In the genomic region with DNA sequence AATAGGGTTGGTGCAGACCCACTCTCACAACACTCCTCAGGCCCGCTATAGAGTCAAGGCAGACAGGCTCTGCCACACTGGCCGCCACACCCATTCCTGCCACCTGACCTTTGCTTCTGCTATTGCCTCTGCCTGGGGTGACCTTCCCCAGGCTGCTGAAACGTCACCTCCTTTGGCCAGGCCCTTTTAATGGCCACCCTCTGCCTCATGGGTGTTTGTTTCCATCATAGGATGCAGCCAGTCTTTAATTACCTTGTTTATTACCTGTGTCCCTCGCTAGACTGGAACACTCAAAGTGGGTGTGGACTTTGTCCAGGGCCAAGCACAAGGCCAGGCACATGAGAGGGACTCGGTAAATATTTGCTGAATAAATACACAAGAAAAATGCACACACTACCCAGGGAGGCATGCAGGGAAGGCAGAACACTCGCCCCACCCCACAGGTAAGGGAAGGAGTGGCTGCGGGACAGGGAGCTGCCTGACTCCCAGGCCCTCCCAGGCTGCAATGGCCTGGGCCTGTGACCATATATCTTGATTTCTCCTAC, we compare ENCODE assay signal across 8 cellular contexts. TPM values are rescaled to one million over a fixed set of nuclear protein-coding genes. Genes with fewer than 3 reads are reported as not detected.
DNase-seq lines count a peak whose midpoint lies in the region; ATAC-seq, FAIRE-seq and TF ChIP-seq lines count a peak whose summit lies in the region.
"Had no signal": no experiment of that assay in that cellular context is flagged by ENCODE, and none has a peak within 500 bp of the region (broad histone marks: within the 10 kb centered on the region; RNA-seq: fewer than 3 reads in every experiment).

No MANE protein-coding gene starts in this region.

- TF ChIP-seq POLR2A in esophagus squamous epithelium (IDR thresholded peaks at IDR 0.05) (no peak), gastrocnemius medialis (IDR thresholded peaks at IDR 0.05) (no peak), GM12892 (IDR thresholded peaks at IDR 0.05; ENCODE audit: low read depth, low read length) (no peak)

- 0 out of 2 replicates have a peak overlapping the region, but pooled peaks have one; percentile 11 for H3K9ac ChIP-seq in DND-41 (ENCODE audit: low read depth, low read length)

- H3K4me1 ChIP-seq in DND-41 (ENCODE audit: insufficient read depth, low read length) (peaks cover 51% of the 10 kb centered on the region), esophagus squamous epithelium (peaks cover 35 to 65% (median 50%) of the 10 kb centered on the region in 3 donors), gastrocnemius medialis (peaks cover 40 to 45% of the 10 kb centered on the region in 2 donors)

- no peak overlapping the region for H2AFZ ChIP-seq in DND-41 (ENCODE audit: low read depth, low read length)

- FAIRE-seq in GM12892 (lab: Jason Lieb, UNC): no peak

- H3K27me3 ChIP-seq in DND-41 (ENCODE audit: insufficient read depth, low read length, poor library complexity) (no peaks in the 10 kb centered on the region), esophagus squamous epithelium (no peaks in the 10 kb centered on the region), gastrocnemius medialis (no peaks in the 10 kb centered on the region)

- H3K36me3 ChIP-seq in DND-41 (ENCODE audit: insufficient read depth, low read length) (peaks cover 45% of the 10 kb centered on the region), esophagus squamous epithelium (peaks cover 0 to 11% (median 0%) of the 10 kb centered on the region in 3 donors), gastrocnemius medialis (peaks cover 0 to under 1% of the 10 kb centered on the region in 2 donors)

- H3K4me3 Mint-ChIP-seq in T-cell: peak overlapping the region in 2 of 3 donors; percentile 4 to 86

- peak overlapping the region; percentile 44 for H3K27ac ChIP-seq in DND-41 (ENCODE audit: low read length)
- H3K27ac ChIP-seq in esophagus squamous epithelium: peak overlapping the region; percentile 29 to 97 (median 62)
- peak overlapping the region in 3 of 4 donors; percentile 39 to 95 (median 72) for H3K27ac ChIP-seq in gastrocnemius medialis

- CTCF ChIA-PET in T-cell (lab: Charles Lee): no interaction called here

- in situ Hi-C loops in gastrocnemius medialis (cut with MboI; ENCODE audit: low sequenced_read_pairs in 4 of 4): loop anchor here in 2 of 4 donors (5.0 to 10.0 kb wide), 2 partner anchors 42 to 125 kb away; a partner anchor contains a TSS

- peaks cover 3% of the 10 kb centered on the region for H3K36me3 Mint-ChIP-seq in T-cell

- ATAC-seq in DND-41 (ENCODE audit: insufficient read depth, low read depth): no peak
- ATAC-seq in T-cell (replicated peaks in 1 of 4): no peak
- ATAC-seq in gastrocnemius medialis: no peak
- ATAC-seq in activated CD4-positive, CD25-positive, alpha-beta regulatory T cell treated with anti-CD3 and anti-CD28 coated beads, Interleukin-2, amount 50 U/mL, for 24 hours: no peak

- no peak overlapping the region for H3K4me3 ChIP-seq in DND-41 (ENCODE audit: low read depth in 1 of 2, low read length in 2 of 2)
- no peak overlapping the region for H3K4me3 ChIP-seq in esophagus squamous epithelium
- H3K4me3 ChIP-seq in gastrocnemius medialis: no peak overlapping the region

- H4K20me1 ChIP-seq in DND-41 (ENCODE audit: insufficient read depth, low read length): peaks cover 34% of the 10 kb centered on the region

- H3K27ac Mint-ChIP-seq in T-cell: peak overlapping the region; percentile 94 to 95

- H3K9me3 ChIP-seq in DND-41 (ENCODE audit: insufficient read depth, low read length, severe bottlenecking) (no peaks in the 10 kb centered on the region), esophagus squamous epithelium (no peaks in the 10 kb centered on the region), gastrocnemius medialis (no peaks in the 10 kb centered on the region)

- no peaks in the 10 kb centered on the region for H3K27me3 Mint-ChIP-seq in T-cell

- H3K9me3 Mint-ChIP-seq in T-cell: no peaks in the 10 kb centered on the region

- peak overlapping the region; percentile 87 for H3K4me2 ChIP-seq in DND-41 (ENCODE audit: insufficient read depth, low read length)

- DNase-seq in DND-41 (no peak), T-cell (no peak), esophagus squamous epithelium (lab: John Stamatoyannopoulos, UW) (no peak), gastrocnemius medialis (no peak), GM12892 (ENCODE audit: insufficient read length) (no peak), NCI-H2171 (lab: John Stamatoyannopoulos, UW) (no peak)
- DNase-seq: NCI-H1417 had no signal

- 59 to 75% methylated on average over 5 to 6 of the region's 7 CpGs for WGBS in esophagus squamous epithelium, 2 donors

- H3K79me2 ChIP-seq in DND-41 (ENCODE audit: insufficient read depth, low read length): peaks cover 76% of the 10 kb centered on the region

- no peak for TF ChIP-seq CTCF in DND-41 (IDR thresholded peaks at IDR 0.05; ENCODE audit: borderline replicate concordance, extremely low read depth, low read length, poor library complexity, severe bottlenecking)
- TF ChIP-seq CTCF in esophagus squamous epithelium (IDR thresholded peaks at IDR 0.05): no peak
- no peak for TF ChIP-seq CTCF in gastrocnemius medialis (IDR thresholded peaks at IDR 0.05 in 4 of 5, conservative IDR thresholded peaks at IDR 0.05 in 1 of 5)

- peaks cover 60 to 69% (median 68%) of the 10 kb centered on the region in 3 donors for H3K4me1 Mint-ChIP-seq in T-cell

- POLR2A ChIA-PET in T-cell (lab: Charles Lee): no interaction called here

- intact Hi-C loops in esophagus squamous epithelium (cut with DNase I) (no loop called here), gastrocnemius medialis (cut with DNase I; ENCODE audit: low total_unique reads) (loop anchor here (5.0 kb wide), 1 partner anchor 112 kb away; no protein-coding TSS in a partner anchor)

RNA-seq across cellular contexts. Expression of a gene that starts 3.2 kb away (rescaled TPM):
- total RNA-seq in T-cell (10 to 100 TPM; 58.5 to 82.7 (median 69.1) TPM), esophagus squamous epithelium (100 to 1,000 TPM in 3 of 4 donors, 10 to 100 TPM in 1; 97.3 to 228 (median 137) TPM), gastrocnemius medialis (100 to 1,000 TPM; 122 to 294 (median 193) TPM)
- 105 TPM for polyA plus RNA-seq in GM12892 (2012; ENCODE audit: missing spikeins)

RNA-seq across cellular contexts. Expression of a gene that starts 20.7 kb away (rescaled TPM):
- total RNA-seq in T-cell (10 to 100 TPM; 35.7 to 52.6 (median 45.1) TPM), esophagus squamous epithelium (10 to 100 TPM in 1 of 4 donors, 1 to 10 TPM in 2, under 1 TPM in 1; 0.83 to 10.1 (median 5.3) TPM), gastrocnemius medialis (10 to 100 TPM; 11.7 to 42.3 (median 23.6) TPM)
- polyA plus RNA-seq in GM12892 (2012; ENCODE audit: missing spikeins): 16.7 TPM

RNA-seq across cellular contexts. Expression of a gene that starts 38.2 kb away (rescaled TPM):
- total RNA-seq in T-cell (1,000 to 10,000 TPM in 1 of 5 donors, 100 to 1,000 TPM in 4; 247 to 1,161 (median 272) TPM), esophagus squamous epithelium (100 to 1,000 TPM in 3 of 4 donors, 10 to 100 TPM in 1; 71.7 to 192 (median 166) TPM), gastrocnemius medialis (100 to 1,000 TPM in 3 of 4 donors, 10 to 100 TPM in 1; 67.2 to 258 (median 221) TPM)
- polyA plus RNA-seq in GM12892 (2012; ENCODE audit: missing spikeins): 6.8 TPM

RNA-seq across cellular contexts. Expression of a gene that starts 45.4 kb away (rescaled TPM):
- total RNA-seq in T-cell (10 to 100 TPM in 2 of 5 donors, 1 to 10 TPM in 3; 4.1 to 42.8 (median 6.3) TPM), esophagus squamous epithelium (1 to 10 TPM in 2 of 4 donors, under 1 TPM in 2; 0.23 to 3.1 (median 0.96) TPM), gastrocnemius medialis (under 1 TPM; 0.20 to 0.61 (median 0.39) TPM)
- 0.68 TPM for polyA plus RNA-seq in GM12892 (2012; ENCODE audit: missing spikeins)
